13 cellular contexts compared by ENCODE assay signal in the genomic region with DNA sequence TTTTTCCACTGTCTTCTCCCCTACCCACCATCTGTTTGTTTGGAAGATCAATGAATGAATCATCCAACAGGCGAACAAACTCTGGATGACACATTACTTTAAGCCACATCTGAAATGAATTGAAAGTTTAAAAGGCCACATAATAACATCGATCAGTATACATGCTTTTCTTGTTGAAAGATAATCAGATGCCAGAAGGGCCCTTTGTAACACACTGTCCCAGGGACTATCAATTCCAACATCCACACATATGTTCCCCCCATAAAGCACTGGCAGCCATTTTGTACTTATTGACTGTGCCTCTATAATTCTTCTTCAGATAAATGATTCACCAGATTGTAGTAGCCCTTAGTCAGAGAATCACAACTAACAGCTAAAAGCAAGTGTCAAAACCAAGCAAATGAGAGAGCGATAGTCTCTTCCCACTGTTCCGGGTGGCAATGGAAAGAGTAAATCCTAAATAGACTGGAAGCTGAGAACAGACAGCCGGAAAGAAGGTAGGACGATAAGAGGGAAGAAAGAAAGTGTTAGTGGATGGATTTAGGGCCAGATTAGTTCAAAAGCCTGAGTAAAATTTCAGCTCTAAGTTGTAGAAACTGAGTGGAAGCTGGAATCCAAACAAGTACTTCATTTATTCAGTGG.
DNase-seq lines count a peak whose midpoint lies in the region; ATAC-seq, FAIRE-seq and TF ChIP-seq lines count a peak whose summit lies in the region.
"Had no signal": no experiment of that assay in that cellular context is flagged by ENCODE, and none has a peak within 500 bp of the region (broad histone marks: within the 10 kb centered on the region; RNA-seq: fewer than 3 reads in every experiment).

No MANE protein-coding gene starts in this region.

- no peaks in the 10 kb centered on the region for H3K27me3 ChIP-seq in Caco-2 (replicated peaks; ENCODE audit: control insufficient read depth, insufficient read depth, low read length)
- H3K27me3 ChIP-seq in endocrine pancreas (ENCODE audit: control insufficient read depth, insufficient read depth, low read length) = no peaks in the 10 kb centered on the region
- H3K27me3 ChIP-seq: BLaER1 treated with 17β-estradiol and CSF1 and Interleukin-3, amounts not matched to agents 10 nM and 100 nM; cardiac muscle cell had no signal

- H3K27ac ChIP-seq in kidney (ENCODE audit: low read depth in 2 of 2, low read length in 2 of 2) = no peak overlapping the region
- H3K27ac ChIP-seq: BLaER1 treated with 17β-estradiol and CSF1 and Interleukin-3, amounts not matched to agents 10 nM and 100 nM; cardiac muscle cell had no signal

- CTCF ChIA-PET in Caco-2 (lab: Charles Lee) = no interaction called here

- no peak for FAIRE-seq in kidney (lab: Jason Lieb, UNC)

- peak overlapping the region; percentile 95 for H3K27ac Mint-ChIP-seq in Caco-2 (ENCODE audit: unreplicated experiment)
- no peak overlapping the region for H3K27ac Mint-ChIP-seq in activated CD4-positive, alpha-beta T cell treated with anti-CD3 and anti-CD28 coated beads, Interleukin-2, amount 10 ng/mL, durations not matched to agents 24 days and 14 days
- H3K27ac Mint-ChIP-seq: activated B cell treated with CpG ODN at 0.5 μM for 24 hours had no signal

- no peak overlapping the region; the same call in 1 of the 2 replicates for H3K4me3 ChIP-seq in Caco-2 (ENCODE audit: low read depth, low read length)
- H3K4me3 ChIP-seq in endocrine pancreas (ENCODE audit: control insufficient read depth, insufficient read depth, low read length) = peak overlapping the region; percentile 73
- no peak overlapping the region for H3K4me3 ChIP-seq in kidney (ENCODE audit: low read length in 2 of 2)
- H3K4me3 ChIP-seq: BLaER1 treated with 17β-estradiol and CSF1 and Interleukin-3, amounts not matched to agents 10 nM and 100 nM; cardiac muscle cell had no signal

- no peaks in the 10 kb centered on the region for H3K36me3 ChIP-seq in Caco-2 (ENCODE audit: control insufficient read depth, insufficient read depth, low read length)
- no peaks in the 10 kb centered on the region for H3K36me3 ChIP-seq in endocrine pancreas (ENCODE audit: control insufficient read depth, insufficient read depth, low read length)
- no peaks in the 10 kb centered on the region for H3K36me3 ChIP-seq in kidney (ENCODE audit: control insufficient read depth in 1 of 2, insufficient read depth in 2 of 2, low read length in 2 of 2)
- H3K36me3 ChIP-seq: BLaER1 treated with 17β-estradiol and CSF1 and Interleukin-3, amounts not matched to agents 10 nM and 100 nM; cardiac muscle cell had no signal

- POLR2A ChIA-PET in Caco-2 (lab: Charles Lee) = no interaction called here

- ATAC-seq in GM21381 (IDR thresholded peaks at IDR 0.05; ENCODE audit: unreplicated experiment) = no peak
- ATAC-seq: Panc1 had no signal

- H3K4me3 Mint-ChIP-seq in Caco-2 (ENCODE audit: unreplicated experiment) = peak overlapping the region; percentile 64
- H3K4me3 Mint-ChIP-seq in activated CD4-positive, alpha-beta T cell treated with anti-CD3 and anti-CD28 coated beads, Interleukin-2, amount 10 ng/mL, durations not matched to agents 24 days and 14 days = no peak overlapping the region
- H3K4me3 Mint-ChIP-seq: activated B cell treated with CpG ODN at 0.5 μM for 24 hours had no signal

- H3K4me1 ChIP-seq in Caco-2 = peaks cover 57% of the 10 kb centered on the region
- H3K4me1 ChIP-seq in endocrine pancreas (ENCODE audit: control insufficient read depth, insufficient read depth, low read length) = peaks cover 19% of the 10 kb centered on the region
- H3K4me1 ChIP-seq in kidney (ENCODE audit: control insufficient read depth in 1 of 2, insufficient read depth in 1 of 2, low read depth in 1 of 2, low read length in 2 of 2) = no peaks in the 10 kb centered on the region
- H3K4me1 ChIP-seq: BLaER1 treated with 17β-estradiol and CSF1 and Interleukin-3, amounts not matched to agents 10 nM and 100 nM had no signal

- H3K4me1 Mint-ChIP-seq in Caco-2 (ENCODE audit: low read depth, unreplicated experiment) = peaks cover 40% of the 10 kb centered on the region
- no peaks in the 10 kb centered on the region for H3K4me1 Mint-ChIP-seq in activated CD4-positive, alpha-beta T cell treated with anti-CD3 and anti-CD28 coated beads, Interleukin-2, amount 10 ng/mL, durations not matched to agents 24 days and 14 days
- H3K4me1 Mint-ChIP-seq: activated B cell treated with CpG ODN at 0.5 μM for 24 hours had no signal

- H3K27me3 Mint-ChIP-seq in Caco-2 (ENCODE audit: insufficient read depth, unreplicated experiment) = no peaks in the 10 kb centered on the region
- H3K27me3 Mint-ChIP-seq in activated CD4-positive, alpha-beta T cell treated with anti-CD3 and anti-CD28 coated beads, Interleukin-2, amount 10 ng/mL, durations not matched to agents 24 days and 14 days = no peaks in the 10 kb centered on the region
- H3K27me3 Mint-ChIP-seq: activated B cell treated with CpG ODN at 0.5 μM for 24 hours had no signal

- BruUV-seq in Caco-2 (replicated peaks; lab: Mats Ljungman, UMichigan) = no TSS peak

- no peaks in the 10 kb centered on the region; the same call in 1 of the 2 replicates for H3K9me3 ChIP-seq in Caco-2
- no peaks in the 10 kb centered on the region for H3K9me3 ChIP-seq in endocrine pancreas (ENCODE audit: control insufficient read depth, low read length)
- H3K9me3 ChIP-seq in kidney (ENCODE audit: control insufficient read depth in 1 of 2, low read length in 2 of 2) = no peaks in the 10 kb centered on the region
- H3K9me3 ChIP-seq: BLaER1 treated with 17β-estradiol and CSF1 and Interleukin-3, amounts not matched to agents 10 nM and 100 nM had no signal

- DNase-seq in Caco-2 = no peak
- peak; percentile 74 for DNase-seq in M059J (ENCODE audit: low read depth)
- peak; percentile 17 for DNase-seq in myocyte (ENCODE audit: low read depth)
- DNase-seq in nucleus accumbens (lab: John Stamatoyannopoulos, UW) = no peak
- DNase-seq in kidney = no peak
- DNase-seq in activated CD4-positive, alpha-beta T cell treated with anti-CD3 and anti-CD28 coated beads, Interleukin-2, amount 10 ng/mL, durations not matched to agents 24 days and 14 days = no peak
- DNase-seq: activated B cell treated with CpG ODN at 0.5 μM for 24 hours, NCI-H146 had no signal

- TF ChIP-seq CTCF in Caco-2 (IDR thresholded peaks at IDR 0.05; ENCODE audit: insufficient read depth in 1 of 2, low read depth in 1 of 2, low read length in 1 of 2, severe bottlenecking in 1 of 2, unreplicated experiment in 1 of 2) (no peak), kidney (IDR thresholded peaks at IDR 0.05; ENCODE audit: borderline replicate concordance, extremely low read depth, insufficient read depth) (no peak)

- peak overlapping the region; percentile 24 for H3K9ac ChIP-seq in endocrine pancreas (ENCODE audit: control insufficient read depth, insufficient read depth, low read length)
- H3K9ac ChIP-seq in kidney (ENCODE audit: low read length in 2 of 2) = no peak overlapping the region
- H3K9ac ChIP-seq: BLaER1 treated with 17β-estradiol and CSF1 and Interleukin-3, amounts not matched to agents 10 nM and 100 nM had no signal

- H3K9me3 Mint-ChIP-seq in Caco-2 (ENCODE audit: unreplicated experiment) = peaks cover 11% of the 10 kb centered on the region
- no peaks in the 10 kb centered on the region for H3K9me3 Mint-ChIP-seq in activated CD4-positive, alpha-beta T cell treated with anti-CD3 and anti-CD28 coated beads, Interleukin-2, amount 10 ng/mL, durations not matched to agents 24 days and 14 days
- H3K9me3 Mint-ChIP-seq: activated B cell treated with CpG ODN at 0.5 μM for 24 hours had no signal

- H3K36me3 Mint-ChIP-seq in Caco-2 (ENCODE audit: insufficient read depth, unreplicated experiment) = peaks cover 11% of the 10 kb centered on the region
- no peaks in the 10 kb centered on the region for H3K36me3 Mint-ChIP-seq in activated CD4-positive, alpha-beta T cell treated with anti-CD3 and anti-CD28 coated beads, Interleukin-2, amount 10 ng/mL, durations not matched to agents 24 days and 14 days (ENCODE audit: low read depth)

- intact Hi-C loops in Caco-2 (cut with micrococcal nuclease; ENCODE audit: unreplicated experiment) (no loop called here), kidney (cut with DNase I) (no loop called here)
- intact Hi-C loops in activated CD4-positive, alpha-beta T cell treated with anti-CD3 and anti-CD28 coated beads, Interleukin-2, amount 10 ng/mL, durations not matched to agents 24 days and 14 days (cut with micrococcal nuclease) = no loop called here

Comparison
In these comparisons a context has a peak if more than half of its experiments do, and no peak if none do; other contexts are left out.
1. DNase-seq: peak in M059J (single experiment) and myocyte (single experiment); none in Caco-2 (0 of 2), nucleus accumbens (0 of 56), kidney (single experiment) and activated CD4-positive, alpha-beta T cell treated with anti-CD3 and anti-CD28 coated beads, Interleukin-2, amount 10 ng/mL, durations not matched to agents 24 days and 14 days (single experiment).